Comparison of ENCODE assay signal across 28 cellular contexts in the genomic region with DNA sequence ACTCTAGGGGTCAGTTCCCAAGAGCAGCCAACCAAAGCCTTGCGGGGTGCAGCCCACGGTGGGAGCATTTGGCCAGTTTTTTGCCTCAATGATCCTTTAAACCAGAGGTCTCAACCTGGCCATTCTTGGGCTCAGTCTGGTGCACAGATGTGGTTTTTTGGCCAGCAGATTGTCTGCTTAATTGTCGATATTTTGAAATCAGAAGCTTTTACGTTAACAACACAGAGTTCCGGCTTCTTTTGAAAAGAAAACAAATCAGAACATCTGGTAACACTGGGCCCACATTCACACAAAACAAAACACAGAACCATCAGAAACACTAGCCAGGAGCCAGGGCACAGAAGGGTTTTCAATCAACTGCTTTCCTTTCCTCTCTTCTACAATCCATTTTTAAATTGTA.
"Had no signal": no experiment of that assay in that cellular context is flagged by ENCODE, and none has a peak within 500 bp of the region (broad histone marks: within the 10 kb centered on the region; RNA-seq: fewer than 3 reads in every experiment).

No MANE protein-coding gene starts in this region.

- H3K27me3 ChIP-seq: esophagus squamous epithelium, foreskin keratinocyte, gastroesophageal sphincter, heart left ventricle, hepatocyte, left lung, neutrophil, pancreas, right atrium auricular region, spleen, tibial nerve, upper lobe of left lung had no signal

- H3K27me3 Mint-ChIP-seq: central memory CD8-positive, alpha-beta T cell; naive B cell; natural killer cell treated with Interleukin-12 subunit alpha and Interleukin-12 subunit beta and Interleukin-15 and Interleukin-18, amount 100 ng/mL, for 72 hours; stimulated activated naive B cell treated with anti-CD40 and anti-IgM and Interleukin-4, amounts not matched to agents 10 μg/mL and 1 μg/mL and 100 μg/mL, for 72 hours; stimulated activated naive CD8-positive, alpha-beta T cell treated with anti-CD3 and anti-CD28 coated beads, Interleukin-15, Interleukin-2, amounts not matched to agents 100 ng/mL and 50 ng/mL, for 24 hours had no signal

- ATAC-seq: foreskin keratinocyte; gastroesophageal sphincter; heart left ventricle; left cardiac atrium; left lung; mucosa of descending colon; natural killer cell treated with Interleukin-12 subunit alpha and Interleukin-12 subunit beta and Interleukin-15 and Interleukin-18, amount 100 ng/mL, for 72 hours; pancreas; stimulated activated naive B cell treated with anti-CD40 and anti-IgM and Interleukin-4, amounts not matched to agents 10 μg/mL and 1 μg/mL and 100 μg/mL, for 72 hours had no signal

- H3K4me3 ChIP-seq: coronary artery, esophagus squamous epithelium, gastroesophageal sphincter, heart left ventricle, hepatocyte, left lung, mucosa of descending colon, pancreas, right atrium auricular region, skin epidermis, spleen, thoracic aorta, tibial nerve, upper lobe of left lung had no signal

- H3K36me3 ChIP-seq: esophagus squamous epithelium, gastroesophageal sphincter, heart left ventricle, left lung, neutrophil, pancreas, right atrium auricular region, spleen, thoracic aorta, upper lobe of left lung had no signal

- H3K4me2 ChIP-seq: hepatocyte had no signal

- H3K79me2 ChIP-seq: hepatocyte had no signal

- H3K27ac Mint-ChIP-seq: mesothelial cell of epicardium; natural killer cell treated with Interleukin-12 subunit alpha and Interleukin-12 subunit beta and Interleukin-15 and Interleukin-18, amount 100 ng/mL, for 72 hours; progenitor cell of endocrine pancreas; stimulated activated naive B cell treated with anti-CD40 and anti-IgM and Interleukin-4, amounts not matched to agents 10 μg/mL and 1 μg/mL and 100 μg/mL, for 72 hours; stimulated activated naive CD8-positive, alpha-beta T cell treated with anti-CD3 and anti-CD28 coated beads, Interleukin-15, Interleukin-2, amounts not matched to agents 100 ng/mL and 50 ng/mL, for 24 hours had no signal

- DNase-seq: dermis blood vessel endothelial cell; effector memory CD4-positive, alpha-beta T cell; esophagus squamous epithelium; foreskin keratinocyte; heart left ventricle; left cardiac atrium; left lung; mesenchymal stem cell; mucosa of descending colon; naive B cell; pancreas; spleen; stimulated activated naive B cell treated with anti-CD40 and anti-IgM and Interleukin-4, amounts not matched to agents 10 μg/mL and 1 μg/mL and 100 μg/mL, for 72 hours had no signal

- H3K4me1 ChIP-seq: pancreas had no signal

- H2AFZ ChIP-seq: hepatocyte had no signal

- H3K27ac ChIP-seq: coronary artery, foreskin keratinocyte, gastroesophageal sphincter, heart left ventricle, hepatocyte, left lung, neutrophil, pancreas, right atrium auricular region, skin epidermis, spleen, thoracic aorta, upper lobe of left lung had no signal

- H3K4me3 Mint-ChIP-seq: central memory CD8-positive, alpha-beta T cell; mesothelial cell of epicardium; natural killer cell treated with Interleukin-12 subunit alpha and Interleukin-12 subunit beta and Interleukin-15 and Interleukin-18, amount 100 ng/mL, for 72 hours; neural crest cell; stimulated activated naive B cell treated with anti-CD40 and anti-IgM and Interleukin-4, amounts not matched to agents 10 μg/mL and 1 μg/mL and 100 μg/mL, for 72 hours; stimulated activated naive CD8-positive, alpha-beta T cell treated with anti-CD3 and anti-CD28 coated beads, Interleukin-15, Interleukin-2, amounts not matched to agents 100 ng/mL and 50 ng/mL, for 24 hours had no signal

- H3K9me3 ChIP-seq: esophagus squamous epithelium, gastroesophageal sphincter, mucosa of descending colon, neutrophil, pancreas had no signal
